Comparison of ENCODE assay signal across 7 cellular contexts in the genomic region with DNA sequence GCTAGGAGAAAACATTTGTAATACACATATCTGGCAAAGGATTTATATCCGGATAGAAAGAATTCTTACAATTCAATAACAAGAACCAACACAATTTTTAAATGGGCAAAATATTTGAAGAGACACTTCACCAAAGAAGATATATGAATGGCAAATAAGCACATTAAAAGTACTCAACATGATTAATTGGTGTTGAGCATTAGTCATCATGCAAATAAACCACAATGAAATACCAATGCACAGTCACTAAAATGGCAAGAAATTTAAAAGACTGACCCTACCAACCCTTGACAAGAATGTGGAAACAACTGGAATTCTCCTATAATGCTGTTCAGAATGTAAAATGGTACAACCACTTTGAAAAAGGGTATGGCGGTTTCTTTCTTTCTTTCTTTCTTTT. TPM values are rescaled to one million over a fixed set of nuclear protein-coding genes. Genes with fewer than 3 reads are reported as not detected.
"Had no signal": no experiment of that assay in that cellular context is flagged by ENCODE, and none has a peak within 500 bp of the region (broad histone marks: within the 10 kb centered on the region; RNA-seq: fewer than 3 reads in every experiment).

No MANE protein-coding gene starts in this region.

RNA-seq across cellular contexts. Expression of gene ROPN1B, which starts 21.2 kb away (rescaled TPM):
- total RNA-seq: activated CD4-positive, alpha-beta memory T cell treated with anti-CD3 and anti-CD28 coated beads, Interleukin-2, amount 10 ng/mL, durations not matched to agents 7 days and 5 days; activated CD8-positive, alpha-beta memory T cell treated with anti-CD3 and anti-CD28 coated beads, Interleukin-2, amount 10 ng/mL, durations not matched to agents 7 days and 5 days; MCF 10A; OCI-LY7; SJCRH30; T-helper 1 cell treated with Interleukin-12 subunit alpha and Interleukin-12 subunit beta and Interleukin-4 antibody, amounts not matched to agents 30 ng/mL and 1 ng/mL, for 36 hours; T-helper 2 cell treated with Interferon-gamma antibody and Interleukin-4, amounts not matched to agents 100 ng/mL and 5 ng/mL, for 36 hours had no signal
